ENCODE assay signal across 8 cellular contexts in genomic region chr10:15744217-15744865, GRCh38. TPM values are rescaled to one million over a fixed set of nuclear protein-coding genes. Genes with fewer than 3 reads are reported as not detected.
DNase-seq lines count a peak whose midpoint lies in the region; ATAC-seq, FAIRE-seq and TF ChIP-seq lines count a peak whose summit lies in the region.

No MANE protein-coding gene starts in this region.

- H3K4me1 Mint-ChIP-seq in stimulated activated naive B cell treated with anti-CD40 and anti-IgM and Interleukin-4, amounts not matched to agents 10 μg/mL and 1 μg/mL and 100 μg/mL, for 72 hours: no peaks in the 10 kb centered on the region

- H3K9me3 Mint-ChIP-seq in stimulated activated naive B cell treated with anti-CD40 and anti-IgM and Interleukin-4, amounts not matched to agents 10 μg/mL and 1 μg/mL and 100 μg/mL, for 72 hours: no peaks in the 10 kb centered on the region

- H3K4me3 Mint-ChIP-seq in stimulated activated naive B cell treated with anti-CD40 and anti-IgM and Interleukin-4, amounts not matched to agents 10 μg/mL and 1 μg/mL and 100 μg/mL, for 72 hours: no peak overlapping the region

- no peaks in the 10 kb centered on the region for H3K36me3 Mint-ChIP-seq in stimulated activated naive B cell treated with anti-CD40 and anti-IgM and Interleukin-4, amounts not matched to agents 10 μg/mL and 1 μg/mL and 100 μg/mL, for 72 hours

- no peak overlapping the region for H3K27ac ChIP-seq in adrenal gland
- no peak overlapping the region for H3K27ac ChIP-seq in kidney (ENCODE audit: low read depth in 2 of 2, low read length in 2 of 2)

- H3K9me3 ChIP-seq in adrenal gland (replicated peaks in 1 of 3) (no peaks in the 10 kb centered on the region), kidney (ENCODE audit: control insufficient read depth in 1 of 2, low read length in 2 of 2) (no peaks in the 10 kb centered on the region)

- H3K27me3 Mint-ChIP-seq in stimulated activated naive B cell treated with anti-CD40 and anti-IgM and Interleukin-4, amounts not matched to agents 10 μg/mL and 1 μg/mL and 100 μg/mL, for 72 hours: peaks cover 11 to 16% of the 10 kb centered on the region in 2 donors

- no peak for FAIRE-seq in kidney (lab: Jason Lieb, UNC)

- no peak overlapping the region for H3K9ac ChIP-seq in kidney (ENCODE audit: low read length in 2 of 2)

- intact Hi-C loops in left cardiac atrium (cut with DNase I) (no loop called here), Right ventricle myocardium superior (cut with DNase I) (no loop called here), adrenal gland (cut with DNase I) (loop anchor here in 1 of 2 donors (10.0 kb wide), 1 partner anchor 90 kb away; no protein-coding TSS in a partner anchor), kidney (cut with DNase I) (no loop called here)

- H3K4me1 ChIP-seq in adrenal gland (replicated peaks in 1 of 2) (no peaks in the 10 kb centered on the region), kidney (ENCODE audit: control insufficient read depth in 1 of 2, insufficient read depth in 1 of 2, low read depth in 1 of 2, low read length in 2 of 2) (no peaks in the 10 kb centered on the region)

- 41 to 54% (median 44%) methylated on average over 7 of the region's 7 CpGs for WGBS in adrenal gland, 4 donors

- TF ChIP-seq CTCF in adrenal gland (IDR thresholded peaks at IDR 0.05): peak; percentile 12 to 55 (median 36)
- peak; percentile 42 for TF ChIP-seq CTCF in kidney (IDR thresholded peaks at IDR 0.05; ENCODE audit: borderline replicate concordance, extremely low read depth, insufficient read depth)

- peak; percentile 55 for DNase-seq in left cardiac atrium
- DNase-seq in Right ventricle myocardium superior: no peak
- peak; percentile 51 for DNase-seq in NCI-H69 (lab: John Stamatoyannopoulos, UW)
- DNase-seq in adrenal gland: peak; percentile 23 to 74 (median 50)
- no peak for DNase-seq in kidney
- DNase-seq in stimulated activated naive B cell treated with anti-CD40 and anti-IgM and Interleukin-4, amounts not matched to agents 10 μg/mL and 1 μg/mL and 100 μg/mL, for 72 hours: peak; percentile 5

- ATAC-seq in left cardiac atrium (no peak), Right ventricle myocardium superior (ENCODE audit: poor library complexity) (no peak), HG02642 (IDR thresholded peaks at IDR 0.05; ENCODE audit: poor library complexity, unreplicated experiment) (peak; percentile 74), GM18520 (IDR thresholded peaks at IDR 0.05; ENCODE audit: unreplicated experiment) (no peak)
- peak in 1 of 2 donors; percentile 53 for ATAC-seq in stimulated activated naive B cell treated with anti-CD40 and anti-IgM and Interleukin-4, amounts not matched to agents 10 μg/mL and 1 μg/mL and 100 μg/mL, for 72 hours (replicated peaks)

- H3K27ac Mint-ChIP-seq in stimulated activated naive B cell treated with anti-CD40 and anti-IgM and Interleukin-4, amounts not matched to agents 10 μg/mL and 1 μg/mL and 100 μg/mL, for 72 hours: no peak overlapping the region

- H3K36me3 ChIP-seq in adrenal gland (replicated peaks in 1 of 2) (no peaks in the 10 kb centered on the region), kidney (ENCODE audit: control insufficient read depth in 1 of 2, insufficient read depth in 2 of 2, low read length in 2 of 2) (no peaks in the 10 kb centered on the region)

- H3K4me3 ChIP-seq in adrenal gland (no peak overlapping the region), kidney (ENCODE audit: low read length in 2 of 2) (no peak overlapping the region)

- no peaks in the 10 kb centered on the region for H3K27me3 ChIP-seq in adrenal gland

- no peak for TF ChIP-seq POLR2A in adrenal gland (IDR thresholded peaks at IDR 0.05)

RNA-seq across cellular contexts. Expression of gene ITGA8, which starts 24.6 kb away (rescaled TPM):
- total RNA-seq in left cardiac atrium (1 to 10 TPM; 2.7 to 4.5 TPM), Right ventricle myocardium superior (1.1 TPM), adrenal gland (10 to 100 TPM in 6 of 8 donors, 1 to 10 TPM in 2; 4.7 to 32.7 (median 24.9) TPM), kidney (22.1 TPM)
- polyA plus RNA-seq in adrenal gland (10 to 100 TPM in 1 of 3 donors, 1 to 10 TPM in 2; 5.6 to 20.6 (median 8.8) TPM), kidney (ENCODE audit: insufficient read depth, low read depth, low replicate concordance) (10.8 TPM)

Comparison
In these comparisons a context has a peak if more than half of its experiments do, and no peak if none do; other contexts are left out.
1. DNase-seq: peak in left cardiac atrium (single experiment), NCI-H69 (single experiment), adrenal gland (7 of 7) and stimulated activated naive B cell treated with anti-CD40 and anti-IgM and Interleukin-4, amounts not matched to agents 10 μg/mL and 1 μg/mL and 100 μg/mL, for 72 hours (single experiment); none in Right ventricle myocardium superior (single experiment) and kidney (single experiment).